Comparison of ENCODE assay signal across 8 cellular contexts in the genomic region with DNA sequence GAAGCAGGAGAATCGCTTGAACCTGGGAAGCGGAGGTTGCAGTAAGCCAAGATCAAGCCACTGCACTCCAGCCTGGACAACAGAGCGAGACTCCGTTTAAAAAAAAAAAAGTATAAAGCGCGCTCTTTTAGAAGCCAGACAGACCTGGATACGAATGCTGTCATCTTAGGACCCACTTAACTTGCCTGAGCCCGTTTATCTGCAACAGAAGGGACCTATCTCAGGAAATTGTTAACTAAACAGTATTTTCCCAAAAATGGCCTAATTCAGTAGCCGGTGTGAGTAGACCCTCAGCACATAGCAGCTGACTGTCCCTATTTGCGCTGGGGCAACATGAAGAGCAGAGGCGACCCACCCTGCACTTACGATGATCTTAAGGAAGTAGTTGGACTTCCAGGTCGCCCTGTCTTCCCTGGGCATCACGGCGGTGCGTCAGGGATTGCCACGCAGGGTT. TPM values are rescaled to one million over a fixed set of nuclear protein-coding genes. Genes with fewer than 3 reads are reported as not detected.
DNase-seq lines count a peak whose midpoint lies in the region; TF ChIP-seq lines count a peak whose summit lies in the region.
"Not testable (repeated sequence)": the region's sequence is repeated elsewhere in the genome, so short reads cannot be mapped to it uniquely, and the experiment has no call there.

No MANE protein-coding gene starts in this region.

- not testable (repeated sequence) for H3F3A ChIP-seq in Loucy (ENCODE audit: low read depth)

- H4K20me1 ChIP-seq in Loucy (ENCODE audit: insufficient read depth, low read length, poor library complexity, severe bottlenecking): peaks cover 40% of the 10 kb centered on the region

- not testable (repeated sequence) for DNase-seq in CD8-positive, alpha-beta memory T cell; activated CD4-positive, alpha-beta T cell treated with anti-CD3 and anti-CD28 coated beads, Interleukin-2, amount 10 ng/mL, durations not matched to agents 24 days and 14 days; fibroblast of mammary gland (ENCODE audit: low read depth); lower leg skin (ENCODE audit: low spot score in 2 of 2); ovary

- peaks cover 0 to 49% (median 9%) of the 10 kb centered on the region in 3 donors for H3K36me3 Mint-ChIP-seq in CD8-positive, alpha-beta memory T cell
- H3K36me3 Mint-ChIP-seq in activated CD4-positive, alpha-beta T cell treated with anti-CD3 and anti-CD28 coated beads, Interleukin-2, amount 10 ng/mL, durations not matched to agents 24 days and 14 days (ENCODE audit: low read depth): peaks cover 50% of the 10 kb centered on the region
- H3K36me3 Mint-ChIP-seq in brain: peaks cover 34% of the 10 kb centered on the region

- H3K27me3 ChIP-seq in CD8-positive, alpha-beta memory T cell (ENCODE audit: insufficient read depth, low read length, poor library complexity, severe bottlenecking); Loucy (ENCODE audit: insufficient read depth, low read length, poor library complexity, severe bottlenecking); ovary; thymus (ENCODE audit: control insufficient read depth, insufficient read depth): not testable (repeated sequence)

- intact Hi-C loops in activated CD4-positive, alpha-beta T cell treated with anti-CD3 and anti-CD28 coated beads, Interleukin-2, amount 10 ng/mL, durations not matched to agents 24 days and 14 days (cut with micrococcal nuclease): loop anchor here (5.0 kb wide), 1 partner anchor 208 kb away; no protein-coding TSS in a partner anchor
- intact Hi-C loops in lower leg skin (cut with DNase I; ENCODE audit: low total_unique reads); ovary (cut with DNase I): not testable (repeated sequence)

- H3K27ac Mint-ChIP-seq in CD8-positive, alpha-beta memory T cell: peak overlapping the region; percentile 89 to 99 (median 96)
- peak overlapping the region; percentile 97 for H3K27ac Mint-ChIP-seq in activated CD4-positive, alpha-beta T cell treated with anti-CD3 and anti-CD28 coated beads, Interleukin-2, amount 10 ng/mL, durations not matched to agents 24 days and 14 days
- H3K27ac Mint-ChIP-seq in brain: peak overlapping the region; percentile 99 to 100 (median 100)

- H3K4me1 Mint-ChIP-seq in CD8-positive, alpha-beta memory T cell: peaks cover 31 to 45% (median 38%) of the 10 kb centered on the region in 3 donors
- H3K4me1 Mint-ChIP-seq in activated CD4-positive, alpha-beta T cell treated with anti-CD3 and anti-CD28 coated beads, Interleukin-2, amount 10 ng/mL, durations not matched to agents 24 days and 14 days: peaks cover 29% of the 10 kb centered on the region
- peaks cover 37% of the 10 kb centered on the region for H3K4me1 Mint-ChIP-seq in brain

- peak overlapping the region; percentile 99 for H3K4me3 ChIP-seq in CD8-positive, alpha-beta memory T cell (ENCODE audit: low read length)
- H3K4me3 ChIP-seq in Loucy (ENCODE audit: low read length, poor library complexity, severe bottlenecking) (peak overlapping the region; percentile 99), fibroblast of mammary gland (ENCODE audit: control insufficient read depth, low read depth, low read length) (peak overlapping the region; percentile 100), lower leg skin (ENCODE audit: low read depth, poor library complexity, severe bottlenecking) (peak overlapping the region; percentile 92), ovary (peak overlapping the region; percentile 96), thymus (ENCODE audit: low read length) (peak overlapping the region; percentile 78)

- POLR2A ChIA-PET in CD8-positive, alpha-beta memory T cell (lab: Charles Lee): interaction anchor here (0.7 to 2.8 kb wide), 12 partner anchors 10 to 117 kb away, joined by 3 to 79 read pairs (median 8); partner anchors contain the start of genes PXN, RAB35, RNU4-1 and RNU4-2

- not testable (repeated sequence) for H3K27me3 Mint-ChIP-seq in CD8-positive, alpha-beta memory T cell; activated CD4-positive, alpha-beta T cell treated with anti-CD3 and anti-CD28 coated beads, Interleukin-2, amount 10 ng/mL, durations not matched to agents 24 days and 14 days
- peaks cover 20% of the 10 kb centered on the region for H3K27me3 Mint-ChIP-seq in brain

- TF ChIP-seq POLR2A in lower leg skin (IDR thresholded peaks at IDR 0.05); ovary (IDR thresholded peaks at IDR 0.05): not testable (repeated sequence)

- peaks cover 61% of the 10 kb centered on the region for H3K79me2 ChIP-seq in Loucy (ENCODE audit: insufficient read depth, low read length)

- CTCF ChIA-PET in CD8-positive, alpha-beta memory T cell (lab: Charles Lee): interaction anchor here (0.6 to 5.3 kb wide), 12 partner anchors 20 to 211 kb away, joined by 3 to 69 read pairs (median 5); partner anchors contain the start of genes BICDL1, PXN, RAB35 and RNU4-1

- not testable (repeated sequence) for H2AFZ ChIP-seq in Loucy (ENCODE audit: low read length)

- not testable (repeated sequence) for H3K9me3 ChIP-seq in CD8-positive, alpha-beta memory T cell (ENCODE audit: low read length); Loucy (ENCODE audit: insufficient read depth, low read depth, low read length); ovary; thymus (ENCODE audit: control insufficient read depth)

- H3K9ac ChIP-seq in Loucy (ENCODE audit: low read depth, low read length, poor library complexity, severe bottlenecking): peak overlapping the region; percentile 99

- peak overlapping the region; percentile 86 for H3K27ac ChIP-seq in CD8-positive, alpha-beta memory T cell (ENCODE audit: low read depth, low read length)
- H3K27ac ChIP-seq in ovary (peak overlapping the region; percentile 7 to 61), thymus (ENCODE audit: low read depth) (peak overlapping the region; percentile 85)

- not testable (repeated sequence) for TF ChIP-seq CTCF in Loucy (conservative IDR thresholded peaks at IDR 0.05; ENCODE audit: low read length); brain (conservative IDR thresholded peaks at IDR 0.05); fibroblast of mammary gland (conservative IDR thresholded peaks at IDR 0.05; ENCODE audit: control insufficient read depth, insufficient read depth, low read depth, low read length); lower leg skin (IDR thresholded peaks at IDR 0.05); ovary (IDR thresholded peaks at IDR 0.05)

- not testable (repeated sequence) for H3K9me3 Mint-ChIP-seq in CD8-positive, alpha-beta memory T cell; activated CD4-positive, alpha-beta T cell treated with anti-CD3 and anti-CD28 coated beads, Interleukin-2, amount 10 ng/mL, durations not matched to agents 24 days and 14 days; brain

- peak overlapping the region; percentile 100 for H3K4me2 ChIP-seq in Loucy (ENCODE audit: low read depth, low read length, poor library complexity, severe bottlenecking)

- H3K4me3 Mint-ChIP-seq in CD8-positive, alpha-beta memory T cell: peak overlapping the region; percentile 85 to 99 (median 98)
- H3K4me3 Mint-ChIP-seq in activated CD4-positive, alpha-beta T cell treated with anti-CD3 and anti-CD28 coated beads, Interleukin-2, amount 10 ng/mL, durations not matched to agents 24 days and 14 days: peak overlapping the region; percentile 99
- peak overlapping the region; percentile 97 to 100 (median 99) for H3K4me3 Mint-ChIP-seq in brain

- not testable (repeated sequence) for H3K9me2 ChIP-seq in Loucy (replicated peaks; ENCODE audit: low read depth, low read length)

- 2 to 3% methylated on average over 17 of the region's 17 CpGs for WGBS in lower leg skin, 2 donors
- 1 to 2% (median 1%) methylated on average over 17 of the region's 17 CpGs for WGBS in ovary, 3 donors
- WGBS in thymus: 4% methylated on average over 17 of the region's 17 CpGs

- H3K36me3 ChIP-seq in CD8-positive, alpha-beta memory T cell (ENCODE audit: insufficient read depth, low read length): peaks cover 41% of the 10 kb centered on the region
- peaks cover 38% of the 10 kb centered on the region; the same call in 1 of the 2 replicates for H3K36me3 ChIP-seq in Loucy (ENCODE audit: insufficient read depth, low read length)
- H3K36me3 ChIP-seq in ovary: not testable (repeated sequence)
- H3K36me3 ChIP-seq in thymus (ENCODE audit: control insufficient read depth, insufficient read depth): peaks cover 33% of the 10 kb centered on the region

- not testable (repeated sequence) for TF ChIP-seq EP300 in ovary (IDR thresholded peaks at IDR 0.05)

- H3K4me1 ChIP-seq in CD8-positive, alpha-beta memory T cell (ENCODE audit: insufficient read depth, low read length): peaks cover 40% of the 10 kb centered on the region
- peaks cover 24% of the 10 kb centered on the region for H3K4me1 ChIP-seq in Loucy (ENCODE audit: insufficient read depth, low read length, poor library complexity, severe bottlenecking)
- not testable (repeated sequence) for H3K4me1 ChIP-seq in ovary (ENCODE audit: insufficient read depth)
- H3K4me1 ChIP-seq in thymus (ENCODE audit: control insufficient read depth, insufficient read depth, low read length): peaks cover 11% of the 10 kb centered on the region

RNA-seq across cellular contexts. Expression of gene RPLP0, which starts 0.5 kb away (rescaled TPM):
- total RNA-seq in CD8-positive, alpha-beta memory T cell: 1,000 to 10,000 TPM; 4,137 to 4,308 TPM
- 1,675 TPM for polyA plus RNA-seq in CD8-positive, alpha-beta memory T cell
- total RNA-seq in activated CD4-positive, alpha-beta T cell treated with anti-CD3 and anti-CD28 coated beads, Interleukin-2, amount 10 ng/mL, durations not matched to agents 24 days and 14 days: 2,659 and 2,699 TPM in 2 replicates
- polyA plus RNA-seq in brain (ENCODE audit: insufficient read depth, low read depth, low replicate concordance) (2,030 TPM), ovary (1,000 to 10,000 TPM; 2,860 to 5,035 TPM), thymus (2,741 TPM)
- total RNA-seq in lower leg skin (1,000 to 10,000 TPM; 2,664 to 4,654 (median 3,612) TPM), ovary (1,000 to 10,000 TPM; 2,634 to 4,152 (median 2,941) TPM)

RNA-seq across cellular contexts. Expression of gene GCN1, which starts 5.9 kb away (rescaled TPM):
- total RNA-seq in CD8-positive, alpha-beta memory T cell: 100 to 1,000 TPM; 150 to 157 TPM
- polyA plus RNA-seq in CD8-positive, alpha-beta memory T cell: 30.0 TPM
- total RNA-seq in activated CD4-positive, alpha-beta T cell treated with anti-CD3 and anti-CD28 coated beads, Interleukin-2, amount 10 ng/mL, durations not matched to agents 24 days and 14 days: 169 and 176 TPM in 2 replicates
- polyA plus RNA-seq in brain (ENCODE audit: insufficient read depth, low read depth, low replicate concordance) (28.1 TPM), ovary (10 to 100 TPM; 22.6 to 25.6 TPM), thymus (22.4 TPM)
- total RNA-seq in lower leg skin (100 to 1,000 TPM in 1 of 4 donors, 10 to 100 TPM in 3; 37.8 to 115 (median 50.8) TPM), ovary (10 to 100 TPM; 34.6 to 86.2 (median 69.8) TPM)

Comparison
In these comparisons a context has a peak if more than half of its experiments do, and no peak if none do; other contexts are left out.
1. H3K27ac ChIP-seq: peak in every context shown above with its lines; median percentile 86 in CD8-positive, alpha-beta memory T cell; 85 in thymus; 34 in ovary.